ENCODE assay signal across 8 cellular contexts in genomic region chr7:114944742-114945625, GRCh38. TPM values are rescaled to one million over a fixed set of nuclear protein-coding genes. Genes with fewer than 3 reads are reported as not detected.
A peak's percentile ranks its signal among the peaks of the same experiment; 100 is the strongest.
DNase-seq lines count a peak whose midpoint lies in the region; TF ChIP-seq lines count a peak whose summit lies in the region.

No MANE protein-coding gene starts in this region.

- POLR2A ChIA-PET in GM10248 (lab: Yijun Ruan, JAX) = no interaction called here

- CTCF ChIA-PET in GM10248 (lab: Yijun Ruan, JAX) = interaction anchor here (1.3 to 6.3 kb wide), 6 partner anchors 9 to 22 kb away, joined by 3 to 53 read pairs (median 5); no protein-coding TSS in a partner anchor

- H3K4me3 ChIP-seq in adrenal gland (peak overlapping the region in 2 of 4 donors; percentile 2 to 27), right atrium auricular region (peak overlapping the region in 1 of 2 donors; percentile 28)

- WGBS in adrenal gland, 4 donors = 26 to 46% (median 35%) methylated on average over 19 of the region's 19 CpGs

- H3K4me1 ChIP-seq in adrenal gland (replicated peaks in 1 of 2) (peaks cover 8 to 27% of the 10 kb centered on the region in 2 donors), right atrium auricular region (peaks cover 0 to 19% of the 10 kb centered on the region in 2 donors)

- H3K27me3 ChIP-seq in adrenal gland = no peaks in the 10 kb centered on the region
- no peaks in the 10 kb centered on the region for H3K27me3 ChIP-seq in right atrium auricular region

- H3K36me3 ChIP-seq in adrenal gland (replicated peaks in 1 of 2) = no peaks in the 10 kb centered on the region
- H3K36me3 ChIP-seq in right atrium auricular region = no peaks in the 10 kb centered on the region

- intact Hi-C loops in adrenal gland (cut with DNase I) = no loop called here

- no peak for TF ChIP-seq CTCF in adrenal gland (IDR thresholded peaks at IDR 0.05)
- no peak for TF ChIP-seq CTCF in right atrium auricular region (IDR thresholded peaks at IDR 0.05)
- TF ChIP-seq CTCF in GM10248 (IDR thresholded peaks at IDR 0.05; ENCODE audit: control extremely low read depth, extremely low read depth, low read depth, missing control alignments) = no peak

- H3K9me3 ChIP-seq in adrenal gland (replicated peaks in 1 of 3) (no peaks in the 10 kb centered on the region), right atrium auricular region (no peaks in the 10 kb centered on the region)

- H3K27ac ChIP-seq in adrenal gland (peak overlapping the region in 4 of 5 donors; percentile 58 to 78 (median 68)), right atrium auricular region (peak overlapping the region; percentile 26 to 50)

- peak; percentile 2 for DNase-seq in ELF-1 (ENCODE audit: low read depth, low spot score)
- peak; percentile 58 to 87 (median 78) for DNase-seq in adrenal gland
- peak; percentile 89 for DNase-seq in right atrium auricular region (ENCODE audit: low spot score)
- peak; percentile 43 for DNase-seq in renal cortical epithelial cell (ENCODE audit: low read depth)
- DNase-seq in GM10248 (ENCODE audit: extremely low spot score) = no peak
- DNase-seq in NCI-H128 (lab: John Stamatoyannopoulos, UW; ENCODE audit: unreplicated experiment) = no peak
- no peak for DNase-seq in putamen (ENCODE audit: low spot score)
- DNase-seq in NCI-H526 treated with DMSO at 0.1 percent for 48 hours (lab: John Stamatoyannopoulos, UW) = no peak

- TF ChIP-seq POLR2A in adrenal gland (IDR thresholded peaks at IDR 0.05) = peak in 1 of 2 donors; percentile 17

RNA-seq across cellular contexts. Expression of gene MDFIC, which starts 23.1 kb away (rescaled TPM):
- 100 to 1,000 TPM in 2 of 8 donors, 10 to 100 TPM in 6; 46.7 to 172 (median 54.8) TPM for total RNA-seq in adrenal gland
- 10 to 100 TPM; 11.4 to 57.4 (median 14.6) TPM for polyA plus RNA-seq in adrenal gland
- 10 to 100 TPM; 17.1 to 35.0 TPM for total RNA-seq in right atrium auricular region
- 13.9 and 18.7 TPM in 2 replicates for total RNA-seq in renal cortical epithelial cell

Comparison
In these comparisons a context has a peak if more than half of its experiments do, and no peak if none do; other contexts are left out.
1. DNase-seq: peak in ELF-1 (single experiment), adrenal gland (7 of 7), right atrium auricular region (single experiment) and renal cortical epithelial cell (single experiment); none in GM10248 (single experiment), NCI-H128 (single experiment), putamen (single experiment) and NCI-H526 treated with DMSO at 0.1 percent for 48 hours (single experiment).